ENCODE assay signal across 23 cellular contexts in the genomic region with DNA sequence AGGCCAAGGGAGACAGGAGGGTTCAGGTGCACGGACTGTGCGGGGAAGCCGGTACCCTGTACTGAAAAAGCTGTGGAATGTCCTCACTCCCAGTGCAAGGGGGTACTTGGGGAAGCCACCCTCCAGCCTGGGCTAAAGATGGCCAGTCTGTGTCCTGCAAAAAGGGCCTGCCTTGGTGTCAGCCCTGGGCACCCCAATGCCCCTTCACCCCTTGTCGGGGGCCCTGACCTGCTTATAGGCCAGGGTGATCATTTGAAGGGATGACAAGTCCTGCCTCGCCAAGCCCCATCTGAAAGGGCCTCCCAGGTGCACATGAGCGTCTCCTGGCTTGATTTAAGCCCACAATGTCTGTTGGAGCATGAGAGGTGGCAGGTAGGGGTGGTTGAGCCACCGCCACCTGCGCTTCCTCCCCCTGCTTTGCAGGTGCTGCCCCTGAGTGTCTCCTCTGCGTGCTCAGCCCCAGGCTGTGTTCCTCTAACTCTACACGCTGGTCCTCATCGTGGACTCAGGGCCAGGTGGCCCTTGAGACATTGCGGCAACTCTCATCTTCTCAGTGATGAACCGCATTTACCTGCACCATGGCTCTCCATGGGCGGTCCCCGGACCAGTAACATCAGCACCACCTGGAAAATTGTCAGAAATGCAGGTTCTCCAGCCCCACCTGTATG.
DNase-seq lines count a peak whose midpoint lies in the region; ATAC-seq, FAIRE-seq and TF ChIP-seq lines count a peak whose summit lies in the region.
"Had no signal": no experiment of that assay in that cellular context is flagged by ENCODE, and none has a peak within 500 bp of the region (broad histone marks: within the 10 kb centered on the region; RNA-seq: fewer than 3 reads in every experiment).

No MANE protein-coding gene starts in this region.

- H4K5ac ChIP-seq in H1 (ENCODE audit: insufficient read length, low read depth, low read length): no peak overlapping the region

- no peak overlapping the region for H3K23ac ChIP-seq in H1 (ENCODE audit: insufficient read length)
- H3K23ac ChIP-seq in neuronal stem cell (ENCODE audit: low read depth, low read length, poor library complexity): no peak overlapping the region

- H3K27ac ChIP-seq in H1 (ENCODE audit: low read depth, low read length) (no peak overlapping the region), neuronal stem cell (replicated peaks; ENCODE audit: low read length) (no peak overlapping the region), stomach (no peak overlapping the region), GM23338 (ENCODE audit: low read depth) (no peak overlapping the region)
- H3K27ac ChIP-seq: BLaER1 had no signal

- no peak overlapping the region for H3K27ac Mint-ChIP-seq in activated T-cell treated with anti-CD3 and anti-CD28 coated beads, Interleukin-2, amount 50 U/mL, for 24 hours
- H3K27ac Mint-ChIP-seq in GM23338: no peak overlapping the region
- H3K27ac Mint-ChIP-seq: CD4-positive, alpha-beta T cell had no signal

- 0 out of 2 replicates have a peak, but pooled peaks cover 3% of the 10 kb centered on the region for H3F3A ChIP-seq in GM23338 (replicated peaks; ENCODE audit: low read depth)

- no peak for TF ChIP-seq RAD21 in H1 (IDR thresholded peaks at IDR 0.05 in 1 of 2, conservative IDR thresholded peaks at IDR 0.05 in 1 of 2; ENCODE audit: low read depth in 2 of 2, low read length in 2 of 2)

- H3K56ac ChIP-seq in H1 (replicated peaks; ENCODE audit: insufficient read length, low read depth, low read length): no peak overlapping the region

- no peaks in the 10 kb centered on the region for H3K27me3 Mint-ChIP-seq in activated T-cell treated with anti-CD3 and anti-CD28 coated beads, Interleukin-2, amount 50 U/mL, for 24 hours
- peaks cover 11% of the 10 kb centered on the region for H3K27me3 Mint-ChIP-seq in GM23338 (ENCODE audit: insufficient read depth, low read depth, poor library complexity)
- H3K27me3 Mint-ChIP-seq: CD4-positive, alpha-beta T cell had no signal

- FAIRE-seq in H1 (lab: Jason Lieb, UNC): no peak
- FAIRE-seq: A204.1, D721Med, G401.6, H54 had no signal

- intact Hi-C loops in stomach (cut with DNase I; ENCODE audit: low total_unique reads): no loop called here

- no peaks in the 10 kb centered on the region for H3K23me2 ChIP-seq in H1 (ENCODE audit: low read depth, low read length)

- H4K8ac ChIP-seq in H1 (ENCODE audit: extremely low read depth, insufficient read depth, low read length) (peak overlapping the region; percentile 57; the same call in 1 of the 2 replicates), neuronal stem cell (ENCODE audit: low read depth, low read length) (no peak overlapping the region)

- no peak overlapping the region for H2BK20ac ChIP-seq in H1 (ENCODE audit: low read length)

- H3K27me3 ChIP-seq in H1 (replicated peaks in 1 of 4; ENCODE audit: control insufficient read depth in 3 of 4, extremely low read depth in 1 of 4, insufficient read depth in 3 of 4, low read length in 3 of 4) (no peaks in the 10 kb centered on the region), neuronal stem cell (ENCODE audit: control insufficient read depth in 3 of 3, insufficient read depth in 3 of 3, low read depth in 1 of 3, low read length in 3 of 3) (no peaks in the 10 kb centered on the region), stomach (no peaks in the 10 kb centered on the region), GM23338 (ENCODE audit: insufficient read depth) (no peaks in the 10 kb centered on the region)
- H3K27me3 ChIP-seq: BLaER1 had no signal

- no peak for TF ChIP-seq CTCF in H1 (IDR thresholded peaks at IDR 0.05; ENCODE audit: control extremely low read depth in 1 of 3, insufficient read depth in 1 of 3, low read depth in 1 of 3, low read length in 3 of 3)
- TF ChIP-seq CTCF in stomach (IDR thresholded peaks at IDR 0.05): no peak
- TF ChIP-seq CTCF in GM23338 (conservative IDR thresholded peaks at IDR 0.05; ENCODE audit: low read depth in 2 of 2): no peak

- H2BK120ac ChIP-seq in H1 (replicated peaks; ENCODE audit: low read depth, low read length) (no peak overlapping the region), neuronal stem cell (ENCODE audit: low read depth, low read length) (no peak overlapping the region)

- POLR2A ChIA-PET in H1 (lab: Charles Lee; ENCODE audit: partially characterized antibody): no interaction called here

- H2BK12ac ChIP-seq in H1 (ENCODE audit: low read depth, low read length): no peak overlapping the region
- H2BK12ac ChIP-seq in neuronal stem cell (ENCODE audit: low read length): no peak overlapping the region

- H3K4ac ChIP-seq in H1 (replicated peaks; ENCODE audit: insufficient read length, low read depth, low read length): no peak overlapping the region
- H3K4ac ChIP-seq in neuronal stem cell (ENCODE audit: low read length): no peak overlapping the region

- H3K79me1 ChIP-seq in H1 (ENCODE audit: low read depth, low read length) (no peaks in the 10 kb centered on the region), neuronal stem cell (ENCODE audit: low read depth, low read length) (peaks cover 2% of the 10 kb centered on the region)

- H4K91ac ChIP-seq in H1 (replicated peaks; ENCODE audit: insufficient read length, low read length): no peak overlapping the region
- no peak overlapping the region for H4K91ac ChIP-seq in neuronal stem cell (ENCODE audit: low read depth, low read length, poor library complexity)

- H3K9me3 ChIP-seq in H1 (ENCODE audit: insufficient read depth in 2 of 2, low read depth in 1 of 2, low read length in 1 of 2): no peaks in the 10 kb centered on the region
- no peaks in the 10 kb centered on the region for H3K9me3 ChIP-seq in neuronal stem cell (replicated peaks in 1 of 2; ENCODE audit: control insufficient read depth in 2 of 2, insufficient read depth in 1 of 2, low read depth in 1 of 2, low read length in 2 of 2)
- no peaks in the 10 kb centered on the region for H3K9me3 ChIP-seq in stomach
- H3K9me3 ChIP-seq: BLaER1 had no signal

- H3K14ac ChIP-seq in H1 (ENCODE audit: insufficient read length) (no peak overlapping the region), neuronal stem cell (ENCODE audit: low read length) (no peak overlapping the region)

- H3K9me2 ChIP-seq in GM23338 (ENCODE audit: insufficient read depth): 0 out of 2 replicates have a peak, but pooled peaks cover 5% of the 10 kb centered on the region

- TF ChIP-seq POLR2A in H1 (IDR thresholded peaks at IDR 0.05; ENCODE audit: control extremely low read depth in 1 of 2, low read depth in 2 of 2, low read length in 2 of 2) (no peak), stomach (IDR thresholded peaks at IDR 0.05) (no peak)

- H3K9ac ChIP-seq in H1 (replicated peaks in 1 of 4; ENCODE audit: extremely low read depth in 1 of 4, low read depth in 3 of 4, low read length in 3 of 4) (no peak overlapping the region), neuronal stem cell (ENCODE audit: low read depth, low read length, poor library complexity) (no peak overlapping the region)
- H3K9ac ChIP-seq: BLaER1 had no signal

- DNase-seq in activated T-cell treated with anti-CD3 and anti-CD28 coated beads, Interleukin-2, amount 50 U/mL, for 24 hours: peak; percentile 24
- no peak for DNase-seq in activated T-cell treated with anti-CD3 and anti-CD28 coated beads, Interleukin-2, amount 50 U/mL, for 48 hours
- DNase-seq in H1 (ENCODE audit: low read depth in 1 of 2, low spot score in 2 of 2) (no peak), neuronal stem cell (ENCODE audit: low spot score) (no peak), stomach (peak; percentile 13), SW 1271 (lab: John Stamatoyannopoulos, UW) (no peak), GM23338 (ENCODE audit: low spot score) (no peak)
- DNase-seq: CD4-positive, alpha-beta T cell; Kasumi-1; NCI-H1092 treated with DMSO at 0.1 percent for 48 hours; NCI-H1436; NCI-H187; NCI-H446; NCI-H524 treated with DMSO at 0.1 percent for 48 hours; NCI-H774; RPMI8226; SHP77 treated with DMSO at 0.1 percent for 48 hours had no signal

- CTCF ChIA-PET in H1 (lab: Charles Lee; ENCODE audit: partially characterized antibody): interaction anchor here (1.0 to 2.3 kb wide), 3 partner anchors 29 to 41 kb away, joined by 3 to 5 read pairs (median 4); no protein-coding TSS in a partner anchor

- WGBS in H1 (ENCODE audit: extremely low coverage in 1 of 2, insufficient coverage in 1 of 2, insufficient read length in 1 of 2, insufficient replicate concordance in 2 of 2, low coverage in 1 of 2, low lambda C conversion rate in 2 of 2, missing lambda C conversion rate in 1 of 2), 2 experiments: 94% methylated on average over 15 of the region's 15 CpGs; no CpG with 5 or more reads in 1 of the 2 experiments
- WGBS in neuronal stem cell (ENCODE audit: extremely low coverage in 2 of 2, insufficient read length in 2 of 2, insufficient replicate concordance in 1 of 2), 2 donors: no CpG with 5 or more reads among the region's 15 CpGs
- WGBS in stomach, 5 donors: 90 to 93% (median 92%) methylated on average over 11 to 15 of the region's 15 CpGs

- H3K36me3 Mint-ChIP-seq in activated T-cell treated with anti-CD3 and anti-CD28 coated beads, Interleukin-2, amount 50 U/mL, for 24 hours (ENCODE audit: low read depth): no peaks in the 10 kb centered on the region
- H3K36me3 Mint-ChIP-seq in GM23338 (ENCODE audit: low read depth): no peaks in the 10 kb centered on the region

- no peak overlapping the region for H2AK5ac ChIP-seq in H1 (ENCODE audit: low read depth, low read length)
- H2AK5ac ChIP-seq in neuronal stem cell (ENCODE audit: low read depth, low read length): peak overlapping the region; percentile 32

- H3K4me2 ChIP-seq in H1 (ENCODE audit: insufficient read depth in 1 of 2, low read depth in 2 of 2, low read length in 2 of 2) (no peak overlapping the region), neuronal stem cell (ENCODE audit: insufficient read depth, low read length, poor library complexity, severe bottlenecking) (no peak overlapping the region), GM23338 (no peak overlapping the region)
- H3K4me2 ChIP-seq: BLaER1 had no signal

- H3K18ac ChIP-seq in H1 (ENCODE audit: extremely low read depth, low read length): no peak overlapping the region
- H3K18ac ChIP-seq in neuronal stem cell (ENCODE audit: low read length): no peak overlapping the region

- H3K36me3 ChIP-seq in H1 (ENCODE audit: control insufficient read depth in 2 of 4, insufficient read depth in 4 of 4, low read length in 3 of 4): no peaks in the 10 kb centered on the region
- H3K36me3 ChIP-seq in neuronal stem cell (replicated peaks in 1 of 2; ENCODE audit: control insufficient read depth in 2 of 2, insufficient read depth in 2 of 2, low read length in 2 of 2): no peaks in the 10 kb centered on the region
- no peaks in the 10 kb centered on the region for H3K36me3 ChIP-seq in stomach
- no peaks in the 10 kb centered on the region for H3K36me3 ChIP-seq in GM23338 (ENCODE audit: insufficient read depth)

- peaks cover 6 to 17% (median 14%) of the 10 kb centered on the region in 4 experiments; a peak in 6 of 7 replicates for H3K4me1 ChIP-seq in H1 (replicated peaks in 1 of 4; ENCODE audit: control insufficient read depth in 3 of 4, insufficient read depth in 4 of 4, low read length in 3 of 4)
- peaks cover 7 to 18% of the 10 kb centered on the region in 2 donors for H3K4me1 ChIP-seq in neuronal stem cell (ENCODE audit: control insufficient read depth in 2 of 2, insufficient read depth in 1 of 2, low read depth in 1 of 2, low read length in 2 of 2)
- peaks cover 6 to 11% (median 10%) of the 10 kb centered on the region in 4 donors for H3K4me1 ChIP-seq in stomach
- H3K4me1 ChIP-seq in GM23338 (ENCODE audit: insufficient read depth): no peaks in the 10 kb centered on the region; the same call in 1 of the 2 replicates
- H3K4me1 ChIP-seq: BLaER1 had no signal

- H2BK5ac ChIP-seq in H1 (ENCODE audit: low read depth, low read length): no peak overlapping the region
- no peak overlapping the region for H2BK5ac ChIP-seq in neuronal stem cell (ENCODE audit: low read length)

- H3K4me1 Mint-ChIP-seq in activated T-cell treated with anti-CD3 and anti-CD28 coated beads, Interleukin-2, amount 50 U/mL, for 24 hours (ENCODE audit: low read depth): no peaks in the 10 kb centered on the region
- H3K4me1 Mint-ChIP-seq in GM23338: peaks cover 30% of the 10 kb centered on the region; the same call in 2 of the 3 replicates

- no peak for TF ChIP-seq EP300 in H1 (IDR thresholded peaks at IDR 0.05; ENCODE audit: borderline replicate concordance in 1 of 2, low read depth in 2 of 2, low read length in 2 of 2)
- TF ChIP-seq EP300 in stomach (IDR thresholded peaks at IDR 0.05): no peak

- H4K20me1 ChIP-seq in H1 (replicated peaks in 1 of 2; ENCODE audit: control insufficient read depth in 1 of 2, insufficient read depth in 2 of 2, low read length in 2 of 2) (peaks cover 0 to 2% of the 10 kb centered on the region in 2 experiments), GM23338 (replicated peaks; ENCODE audit: insufficient read depth) (no peaks in the 10 kb centered on the region)

- H2BK15ac ChIP-seq in H1 (ENCODE audit: low read length) (no peak overlapping the region), neuronal stem cell (ENCODE audit: low read length) (no peak overlapping the region)

- H3K4me3 Mint-ChIP-seq in activated T-cell treated with anti-CD3 and anti-CD28 coated beads, Interleukin-2, amount 50 U/mL, for 24 hours: no peak overlapping the region
- no peak overlapping the region for H3K4me3 Mint-ChIP-seq in GM23338
- H3K4me3 Mint-ChIP-seq: CD4-positive, alpha-beta T cell had no signal

- H3K4me3 ChIP-seq in H1 (ENCODE audit: extremely low read depth in 1 of 4, insufficient read depth in 2 of 4, low read depth in 3 of 4, low read length in 4 of 4) (no peak overlapping the region), neuronal stem cell (ENCODE audit: low read length in 2 of 2) (no peak overlapping the region), stomach (no peak overlapping the region), GM23338 (no peak overlapping the region)
- H3K4me3 ChIP-seq: BLaER1 had no signal

- no peaks in the 10 kb centered on the region for H3K9me3 Mint-ChIP-seq in activated T-cell treated with anti-CD3 and anti-CD28 coated beads, Interleukin-2, amount 50 U/mL, for 24 hours
- H3K9me3 Mint-ChIP-seq in GM23338: no peaks in the 10 kb centered on the region
- H3K9me3 Mint-ChIP-seq: CD4-positive, alpha-beta T cell had no signal

- H2AFZ ChIP-seq in H1 (ENCODE audit: low read length) (no peak overlapping the region), neuronal stem cell (ENCODE audit: low read length) (no peak overlapping the region), GM23338 (no peak overlapping the region)

- no peak for ATAC-seq in GM23338
- no peak for ATAC-seq in GM18517 (IDR thresholded peaks at IDR 0.05; ENCODE audit: unreplicated experiment)

- H3K79me2 ChIP-seq in H1 (ENCODE audit: control insufficient read depth in 1 of 2, insufficient read depth in 2 of 2, low read length in 2 of 2): no peaks in the 10 kb centered on the region
- H3K79me2 ChIP-seq in GM23338 (replicated peaks; ENCODE audit: insufficient read depth): no peaks in the 10 kb centered on the region

Comparison
In these comparisons a context has a peak if more than half of its experiments do, and no peak if none do; other contexts are left out.
1. DNase-seq: peak in activated T-cell treated with anti-CD3 and anti-CD28 coated beads, Interleukin-2, amount 50 U/mL, for 24 hours (single experiment) and stomach (single experiment); none in activated T-cell treated with anti-CD3 and anti-CD28 coated beads, Interleukin-2, amount 50 U/mL, for 48 hours (0 of 2), H1 (0 of 2), neuronal stem cell (single experiment), SW 1271 (0 of 2) and GM23338 (single experiment).